ENCODE assay signal across 8 cellular contexts in the genomic region with DNA sequence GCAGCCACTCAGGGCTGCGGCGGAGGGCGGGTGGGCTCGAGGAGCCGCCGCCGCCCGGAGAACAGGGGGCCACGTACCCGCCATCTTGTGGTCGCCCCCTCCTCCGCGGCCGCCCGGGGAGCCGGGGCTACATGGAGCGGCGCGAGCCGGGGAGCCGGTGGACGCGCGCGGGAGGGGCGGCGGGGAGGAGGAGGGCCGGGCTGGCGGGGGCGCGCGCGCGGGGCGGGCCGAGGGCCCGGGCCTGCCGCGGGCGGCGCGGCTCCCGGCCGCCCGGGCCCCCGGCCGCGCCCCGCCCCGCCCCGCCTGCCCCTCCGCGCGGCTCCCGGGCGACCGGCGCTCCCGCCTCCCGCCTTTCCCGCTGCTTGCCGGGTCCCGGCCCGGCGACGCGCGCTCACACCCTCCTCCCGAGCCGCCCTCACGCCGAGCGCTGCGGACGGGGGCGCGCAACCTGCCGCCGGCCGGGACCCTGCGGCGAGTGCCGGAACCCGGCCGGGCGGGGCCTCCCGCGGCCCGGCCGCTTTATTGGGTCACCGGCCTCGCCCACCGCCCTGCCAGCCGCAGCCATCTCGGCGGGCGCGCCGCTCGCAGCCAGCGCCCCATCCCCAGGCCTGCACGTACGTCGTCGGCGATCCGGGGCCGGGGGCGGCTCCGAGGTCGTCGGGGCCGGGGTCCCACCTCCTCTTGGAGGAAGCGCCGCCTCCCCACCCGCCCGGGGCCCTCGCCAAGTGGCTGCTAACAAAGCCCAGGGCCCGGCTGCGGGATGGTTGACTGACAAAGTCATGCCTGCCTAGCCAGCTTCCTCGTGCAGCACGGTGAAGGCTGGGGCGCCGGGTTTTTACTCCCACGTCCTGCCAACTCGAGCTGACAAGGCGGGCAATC. TPM values are rescaled to one million over a fixed set of nuclear protein-coding genes. Genes with fewer than 3 reads are reported as not detected.
DNase-seq lines count a peak whose midpoint lies in the region; ATAC-seq and TF ChIP-seq lines count a peak whose summit lies in the region.

A gene with protein sequence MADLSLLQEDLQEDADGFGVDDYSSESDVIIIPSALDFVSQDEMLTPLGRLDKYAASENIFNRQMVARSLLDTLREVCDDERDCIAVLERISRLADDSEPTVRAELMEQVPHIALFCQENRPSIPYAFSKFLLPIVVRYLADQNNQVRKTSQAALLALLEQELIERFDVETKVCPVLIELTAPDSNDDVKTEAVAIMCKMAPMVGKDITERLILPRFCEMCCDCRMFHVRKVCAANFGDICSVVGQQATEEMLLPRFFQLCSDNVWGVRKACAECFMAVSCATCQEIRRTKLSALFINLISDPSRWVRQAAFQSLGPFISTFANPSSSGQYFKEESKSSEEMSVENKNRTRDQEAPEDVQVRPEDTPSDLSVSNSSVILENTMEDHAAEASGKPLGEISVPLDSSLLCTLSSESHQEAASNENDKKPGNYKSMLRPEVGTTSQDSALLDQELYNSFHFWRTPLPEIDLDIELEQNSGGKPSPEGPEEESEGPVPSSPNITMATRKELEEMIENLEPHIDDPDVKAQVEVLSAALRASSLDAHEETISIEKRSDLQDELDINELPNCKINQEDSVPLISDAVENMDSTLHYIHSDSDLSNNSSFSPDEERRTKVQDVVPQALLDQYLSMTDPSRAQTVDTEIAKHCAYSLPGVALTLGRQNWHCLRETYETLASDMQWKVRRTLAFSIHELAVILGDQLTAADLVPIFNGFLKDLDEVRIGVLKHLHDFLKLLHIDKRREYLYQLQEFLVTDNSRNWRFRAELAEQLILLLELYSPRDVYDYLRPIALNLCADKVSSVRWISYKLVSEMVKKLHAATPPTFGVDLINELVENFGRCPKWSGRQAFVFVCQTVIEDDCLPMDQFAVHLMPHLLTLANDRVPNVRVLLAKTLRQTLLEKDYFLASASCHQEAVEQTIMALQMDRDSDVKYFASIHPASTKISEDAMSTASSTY (minus strand): TSS at position 159 of the 879 bp plus-strand sequence. CDS start 75 bp downstream, at position 84.

- POLR2A ChIA-PET in activated CD4-positive, alpha-beta T cell treated with anti-CD3 and anti-CD28 coated beads for 36 hours (lab: Charles Lee): interaction anchor here (1.7 kb wide), 1 partner anchor 299 kb away, joined by 4 read pairs; a partner anchor contains a TSS

- peak; percentile 64 to 81 (median 76) for DNase-seq in NCI-H1417 (lab: John Stamatoyannopoulos, UW)
- no peak for DNase-seq in NCI-H1417 treated with DMSO at 0.1 percent for 48 hours (lab: John Stamatoyannopoulos, UW)
- DNase-seq in NCI-H2196 treated with DMSO at 0.1 percent for 48 hours (lab: John Stamatoyannopoulos, UW; ENCODE audit: unreplicated experiment): peak; percentile 43
- DNase-seq in activated CD4-positive, alpha-beta T cell treated with anti-CD3 and anti-CD28 coated beads for 36 hours: peak; percentile 84
- peak; percentile 95 for DNase-seq in chondrocyte (ENCODE audit: low spot score)
- no peak for DNase-seq in kidney epithelial cell (ENCODE audit: low read depth)
- peak; percentile 40 to 55 for DNase-seq in stimulated activated CD4-positive, alpha-beta T cell treated with anti-CD3 and anti-CD28 coated beads, Interleukin-15, amount 100 ng/mL, for 1 hour (ENCODE audit: low read depth in 1 of 2, low spot score in 1 of 2)

- H3K9me3 Mint-ChIP-seq in activated CD4-positive, alpha-beta T cell treated with anti-CD3 and anti-CD28 coated beads for 36 hours (ENCODE audit: low read depth): no peaks in the 10 kb centered on the region
- no peaks in the 10 kb centered on the region for H3K9me3 Mint-ChIP-seq in chondrocyte (ENCODE audit: low read depth)

- CTCF ChIA-PET in activated CD4-positive, alpha-beta T cell treated with anti-CD3 and anti-CD28 coated beads for 36 hours (lab: Charles Lee): interaction anchor here (0.5 to 0.6 kb wide), 2 partner anchors 13 to 160 kb away, joined by 3 read pairs; no protein-coding TSS in a partner anchor

- peaks cover 29% of the 10 kb centered on the region for H3K4me1 Mint-ChIP-seq in activated CD4-positive, alpha-beta T cell treated with anti-CD3 and anti-CD28 coated beads for 36 hours
- peaks cover 57% of the 10 kb centered on the region for H3K4me1 Mint-ChIP-seq in chondrocyte (ENCODE audit: low read depth)

- H3K27ac Mint-ChIP-seq in activated CD4-positive, alpha-beta T cell treated with anti-CD3 and anti-CD28 coated beads for 36 hours: peak within 1 kb of the TSS; percentile 79
- peak within 1 kb of the TSS; percentile 96 for H3K27ac Mint-ChIP-seq in chondrocyte (ENCODE audit: unreplicated experiment)

- ATAC-seq in HG02938 (IDR thresholded peaks at IDR 0.05; ENCODE audit: unreplicated experiment): peak; percentile 53
- peak; percentile 57 for ATAC-seq in activated CD4-positive, alpha-beta T cell treated with anti-CD3 and anti-CD28 coated beads for 36 hours

- H3K36me3 Mint-ChIP-seq in activated CD4-positive, alpha-beta T cell treated with anti-CD3 and anti-CD28 coated beads for 36 hours (ENCODE audit: low read depth): peaks cover 9% of the 10 kb centered on the region
- H3K36me3 Mint-ChIP-seq in chondrocyte (ENCODE audit: low read depth): peaks cover 6% of the 10 kb centered on the region

- no peaks in the 10 kb centered on the region for H3K27me3 Mint-ChIP-seq in activated CD4-positive, alpha-beta T cell treated with anti-CD3 and anti-CD28 coated beads for 36 hours
- no peaks in the 10 kb centered on the region for H3K27me3 Mint-ChIP-seq in chondrocyte (ENCODE audit: low read depth)

- H3K4me3 ChIP-seq in kidney epithelial cell (ENCODE audit: low read depth, low read length): peak within 1 kb of the TSS; percentile 73

- no peaks in the 10 kb centered on the region for H3K36me3 ChIP-seq in kidney epithelial cell (ENCODE audit: control insufficient read depth, insufficient read depth, low read length)

- peak within 1 kb of the TSS; percentile 93 for H3K4me3 Mint-ChIP-seq in activated CD4-positive, alpha-beta T cell treated with anti-CD3 and anti-CD28 coated beads for 36 hours
- H3K4me3 Mint-ChIP-seq in chondrocyte (ENCODE audit: unreplicated experiment): peak within 1 kb of the TSS; percentile 98

- intact Hi-C loops in activated CD4-positive, alpha-beta T cell treated with anti-CD3 and anti-CD28 coated beads for 36 hours (cut with DNase I, micrococcal nuclease): loop anchor here (1.0 to 10.0 kb wide), 11 partner anchors 58 to 913 kb away; a partner anchor contains a TSS

- no peaks in the 10 kb centered on the region for H3K27me3 ChIP-seq in kidney epithelial cell (ENCODE audit: control insufficient read depth, insufficient read depth, low read length)

- TF ChIP-seq CTCF in chondrocyte (IDR thresholded peaks at IDR 0.05) (no peak), kidney epithelial cell (IDR thresholded peaks at IDR 0.05; ENCODE audit: insufficient read depth, low read length, poor library complexity, severe bottlenecking) (no peak)

RNA-seq across cellular contexts. Expression of the gene that starts here (rescaled TPM):
- total RNA-seq in activated CD4-positive, alpha-beta T cell treated with anti-CD3 and anti-CD28 coated beads for 36 hours: 10 to 100 TPM; 32.2 to 33.3 TPM
- total RNA-seq in chondrocyte (105 to 110 TPM (median 108 TPM) in 3 replicates), kidney epithelial cell (83.8 and 105 TPM in 2 replicates)

Comparison
In these comparisons a context has a peak if more than half of its experiments do, and no peak if none do; other contexts are left out.
1. DNase-seq: peak in NCI-H1417 (3 of 3), NCI-H2196 treated with DMSO at 0.1 percent for 48 hours (single experiment), activated CD4-positive, alpha-beta T cell treated with anti-CD3 and anti-CD28 coated beads for 36 hours (single experiment), chondrocyte (single experiment) and stimulated activated CD4-positive, alpha-beta T cell treated with anti-CD3 and anti-CD28 coated beads, Interleukin-15, amount 100 ng/mL, for 1 hour (2 of 2); none in NCI-H1417 treated with DMSO at 0.1 percent for 48 hours (single experiment) and kidney epithelial cell (single experiment).